Comparison of ENCODE assay signal across 15 cellular contexts in the genomic region with DNA sequence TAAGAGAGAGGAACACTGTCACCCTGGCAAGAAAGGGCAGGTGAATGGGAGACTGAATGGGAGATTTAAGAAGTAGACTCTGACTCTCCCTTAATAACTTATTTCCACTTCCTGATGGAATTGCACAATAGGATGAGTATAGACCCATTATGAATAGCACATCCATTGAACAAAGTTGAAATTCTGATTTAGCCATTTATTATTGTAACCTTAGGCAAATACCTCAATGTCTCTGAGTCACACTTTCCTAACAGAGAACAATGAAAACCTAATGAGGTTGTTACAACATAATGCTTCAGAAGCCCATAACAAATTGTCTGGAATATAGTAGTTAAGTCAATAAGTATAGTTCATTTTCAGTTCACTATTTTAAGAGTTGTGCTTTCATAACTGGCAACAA.
A peak's percentile ranks its signal among the peaks of the same experiment; 100 is the strongest.
DNase-seq lines count a peak whose midpoint lies in the region; ATAC-seq and TF ChIP-seq lines count a peak whose summit lies in the region.
"Had no signal": no experiment of that assay in that cellular context is flagged by ENCODE, and none has a peak within 500 bp of the region (broad histone marks: within the 10 kb centered on the region; RNA-seq: fewer than 3 reads in every experiment).

No MANE protein-coding gene starts in this region.

- intact Hi-C loops in CD4-positive, alpha-beta T cell (cut with DNase I, micrococcal nuclease): no loop called here

- in situ Hi-C loops in brain microvascular endothelial cell (cut with HindIII; ENCODE audit: low pct_ligation_motif_present, low sequenced_read_pairs): no loop called here

- H3K36me3 ChIP-seq in brain microvascular endothelial cell (replicated peaks) (no peaks in the 10 kb centered on the region), WERI-Rb-1 (no peaks in the 10 kb centered on the region)
- H3K36me3 ChIP-seq: left lung had no signal

- no peak overlapping the region for H3K27ac Mint-ChIP-seq in CD4-positive, alpha-beta T cell
- H3K27ac Mint-ChIP-seq: dendritic cell treated with granulocyte-macrophage colony-stimulating factor and Interleukin-4, amounts not matched to agents 40 ng/mL and 50 ng/mL, for 4 days had no signal

- H3K4me1 Mint-ChIP-seq in CD4-positive, alpha-beta T cell (ENCODE audit: low read depth): no peaks in the 10 kb centered on the region

- DNase-seq in COLO829 (ENCODE audit: low spot score) (peak; percentile 49), M059J (ENCODE audit: low read depth) (peak; percentile 2), brain microvascular endothelial cell (no peak), foreskin melanocyte (peak; percentile 18), WERI-Rb-1 (no peak)
- DNase-seq in stimulated activated CD4-positive, alpha-beta T cell treated with anti-CD3 and anti-CD28 coated beads, Interleukin-2, amount 100 ng/mL, for 24 hours: no peak
- no peak for DNase-seq in activated CD4-positive, CD25-positive, alpha-beta regulatory T cell treated with anti-CD3 and anti-CD28 coated beads, Interleukin-2, amount 50 U/mL, for 72 hours
- no peak for DNase-seq in CD4-positive, alpha-beta T cell
- DNase-seq: activated CD8-positive, alpha-beta memory T cell treated with anti-CD3 and anti-CD28 coated beads, Interleukin-2, amount 50 U/mL, for 4 hours; left lung; NCI-H1417 treated with DMSO at 0.1 percent for 48 hours; NCI-H526 treated with DMSO at 0.1 percent for 48 hours; stimulated activated CD4-positive, alpha-beta T cell treated with anti-CD3 and anti-CD28 coated beads, Interleukin-2, amount 100 ng/mL, for 48 hours had no signal

- no peaks in the 10 kb centered on the region for H3K27me3 ChIP-seq in brain microvascular endothelial cell (replicated peaks)
- no peaks in the 10 kb centered on the region for H3K27me3 ChIP-seq in CD4-positive, alpha-beta T cell (ENCODE audit: control insufficient read depth, insufficient read depth, low read length)
- no peaks in the 10 kb centered on the region for H3K27me3 ChIP-seq in WERI-Rb-1 (ENCODE audit: insufficient read depth, low read depth, severe bottlenecking)
- H3K27me3 ChIP-seq: left lung had no signal

- H3K4me3 Mint-ChIP-seq in CD4-positive, alpha-beta T cell: no peak overlapping the region
- H3K4me3 Mint-ChIP-seq: dendritic cell treated with granulocyte-macrophage colony-stimulating factor and Interleukin-4, amounts not matched to agents 40 ng/mL and 50 ng/mL, for 4 days had no signal

- POLR2A ChIA-PET in CD4-positive, alpha-beta T cell (lab: Charles Lee): no interaction called here

- H3K36me3 Mint-ChIP-seq in CD4-positive, alpha-beta T cell (ENCODE audit: low read depth): no peaks in the 10 kb centered on the region

- peak overlapping the region; percentile 95 for H3K27ac ChIP-seq in brain microvascular endothelial cell
- no peak overlapping the region for H3K27ac ChIP-seq in CD4-positive, alpha-beta T cell (ENCODE audit: low read depth, low read length)
- no peak overlapping the region for H3K27ac ChIP-seq in WERI-Rb-1
- H3K27ac ChIP-seq: left lung, VCaP had no signal

- no peaks in the 10 kb centered on the region for H3K9me3 Mint-ChIP-seq in CD4-positive, alpha-beta T cell
- H3K9me3 Mint-ChIP-seq: dendritic cell treated with granulocyte-macrophage colony-stimulating factor and Interleukin-4, amounts not matched to agents 40 ng/mL and 50 ng/mL, for 4 days had no signal

- CTCF ChIA-PET in CD4-positive, alpha-beta T cell (lab: Charles Lee): no interaction called here

- ATAC-seq in CD4-positive, alpha-beta T cell (ENCODE audit: poor library complexity): no peak
- ATAC-seq: left lung had no signal

- H3K4me3 ChIP-seq in brain microvascular endothelial cell (ENCODE audit: low read depth, low read length) (no peak overlapping the region), WERI-Rb-1 (ENCODE audit: low read depth, low read length) (no peak overlapping the region)
- H3K4me3 ChIP-seq: left lung had no signal

- no peaks in the 10 kb centered on the region for H3K27me3 Mint-ChIP-seq in CD4-positive, alpha-beta T cell
- H3K27me3 Mint-ChIP-seq: dendritic cell treated with granulocyte-macrophage colony-stimulating factor and Interleukin-4, amounts not matched to agents 40 ng/mL and 50 ng/mL, for 4 days had no signal

- TF ChIP-seq CTCF in brain microvascular endothelial cell (IDR thresholded peaks at IDR 0.05; ENCODE audit: low read depth, low read length, missing control alignments): no peak
- no peak for TF ChIP-seq CTCF in CD4-positive, alpha-beta T cell (IDR thresholded peaks at IDR 0.05)
- no peak for TF ChIP-seq CTCF in WERI-Rb-1 (IDR thresholded peaks at IDR 0.05; ENCODE audit: low read depth, low read length)

- H3K9me3 ChIP-seq in CD4-positive, alpha-beta T cell (ENCODE audit: control insufficient read depth, low read length): no peaks in the 10 kb centered on the region
- H3K9me3 ChIP-seq in WERI-Rb-1 (ENCODE audit: severe bottlenecking): no peaks in the 10 kb centered on the region
- H3K9me3 ChIP-seq: left lung had no signal

Comparison
In these comparisons a context has a peak if more than half of its experiments do, and no peak if none do; other contexts are left out.
1. DNase-seq: peak in COLO829 (single experiment), M059J (single experiment) and foreskin melanocyte (single experiment); none in brain microvascular endothelial cell (single experiment), stimulated activated CD4-positive, alpha-beta T cell treated with anti-CD3 and anti-CD28 coated beads, Interleukin-2, amount 100 ng/mL, for 24 hours (0 of 2), activated CD4-positive, CD25-positive, alpha-beta regulatory T cell treated with anti-CD3 and anti-CD28 coated beads, Interleukin-2, amount 50 U/mL, for 72 hours (single experiment), CD4-positive, alpha-beta T cell (0 of 10) and WERI-Rb-1 (single experiment).